ENCODE assay signal across 15 cellular contexts in genomic region chr20:60271597-60271996, GRCh38.
A peak's percentile ranks its signal among the peaks of the same experiment; 100 is the strongest.
DNase-seq lines count a peak whose midpoint lies in the region; ATAC-seq and TF ChIP-seq lines count a peak whose summit lies in the region.
"Had no signal": no experiment of that assay in that cellular context is flagged by ENCODE, and none has a peak within 500 bp of the region (broad histone marks: within the 10 kb centered on the region; RNA-seq: fewer than 3 reads in every experiment).

No MANE protein-coding gene starts in this region.

- TF ChIP-seq CTCF in fibroblast of villous mesenchyme (IDR thresholded peaks at IDR 0.05; ENCODE audit: insufficient read depth, low read depth, low read length) (peak; percentile 38), type B pancreatic cell (conservative IDR thresholded peaks at IDR 0.05) (peak; percentile 65)

- H3K4me3 Mint-ChIP-seq in type B pancreatic cell, result no peak overlapping the region
- no peak overlapping the region for H3K4me3 Mint-ChIP-seq in activated CD4-positive, alpha-beta T cell treated with anti-CD3 and anti-CD28 coated beads, Interleukin-2, amount 10 ng/mL, durations not matched to agents 7 days and 5 days

- ATAC-seq in HG02840 (IDR thresholded peaks at IDR 0.05; ENCODE audit: low FRiP score, unreplicated experiment) (no peak), HG02884 (IDR thresholded peaks at IDR 0.05; ENCODE audit: unreplicated experiment) (no peak)
- ATAC-seq: gastroesophageal sphincter had no signal

- H3K27ac Mint-ChIP-seq in type B pancreatic cell, result no peak overlapping the region
- no peak overlapping the region for H3K27ac Mint-ChIP-seq in activated CD4-positive, alpha-beta T cell treated with anti-CD3 and anti-CD28 coated beads, Interleukin-2, amount 10 ng/mL, durations not matched to agents 7 days and 5 days

- no peaks in the 10 kb centered on the region for H3K9me3 Mint-ChIP-seq in type B pancreatic cell
- H3K9me3 Mint-ChIP-seq in activated CD4-positive, alpha-beta T cell treated with anti-CD3 and anti-CD28 coated beads, Interleukin-2, amount 10 ng/mL, durations not matched to agents 7 days and 5 days, result no peaks in the 10 kb centered on the region

- peak; percentile 41 for DNase-seq in SIG-M5 treated with dmso at 0.1 percent for 504 hours (lab: John Stamatoyannopoulos, UW; ENCODE audit: unreplicated experiment)
- no peak for DNase-seq in SIG-M5 (lab: John Stamatoyannopoulos, UW)
- DNase-seq in RKO (ENCODE audit: low spot score), result peak; percentile 40
- no peak for DNase-seq in fibroblast of villous mesenchyme (ENCODE audit: low read depth)
- no peak for DNase-seq in type B pancreatic cell (ENCODE audit: extremely low spot score, unreplicated experiment)
- DNase-seq in activated CD4-positive, alpha-beta T cell treated with anti-CD3 and anti-CD28 coated beads, Interleukin-2, amount 10 ng/mL, durations not matched to agents 7 days and 5 days, result no peak
- DNase-seq: amniotic stem cell; mesenchymal stem cell; NCI-H2081; stimulated activated CD4-positive, alpha-beta T cell treated with anti-CD3 and anti-CD28 coated beads, Interleukin-12 subunit alpha, Interleukin-12 subunit beta, amount 100 ng/mL, for 4 hours; stimulated activated naive CD4-positive, alpha-beta T cell had no signal

- no peaks in the 10 kb centered on the region for H3K4me1 Mint-ChIP-seq in type B pancreatic cell (ENCODE audit: unreplicated experiment)
- H3K4me1 Mint-ChIP-seq in activated CD4-positive, alpha-beta T cell treated with anti-CD3 and anti-CD28 coated beads, Interleukin-2, amount 10 ng/mL, durations not matched to agents 7 days and 5 days, result peaks cover 20% of the 10 kb centered on the region

- POLR2A ChIA-PET in activated CD4-positive, alpha-beta T cell treated with anti-CD3 and anti-CD28 coated beads, Interleukin-2, amount 10 ng/mL, durations not matched to agents 7 days and 5 days (lab: Charles Lee), result no interaction called here

- CTCF ChIA-PET in activated CD4-positive, alpha-beta T cell treated with anti-CD3 and anti-CD28 coated beads, Interleukin-2, amount 10 ng/mL, durations not matched to agents 7 days and 5 days (lab: Charles Lee), result no interaction called here

- no peaks in the 10 kb centered on the region for H3K36me3 Mint-ChIP-seq in type B pancreatic cell
- H3K36me3 Mint-ChIP-seq in activated CD4-positive, alpha-beta T cell treated with anti-CD3 and anti-CD28 coated beads, Interleukin-2, amount 10 ng/mL, durations not matched to agents 7 days and 5 days (ENCODE audit: low read depth), result no peaks in the 10 kb centered on the region

- no peak overlapping the region for H3K4me3 ChIP-seq in fibroblast of villous mesenchyme (ENCODE audit: low read depth, low read length)
- H3K4me3 ChIP-seq: BLaER1, gastroesophageal sphincter had no signal

- peaks cover 23% of the 10 kb centered on the region for H3K27me3 Mint-ChIP-seq in type B pancreatic cell
- H3K27me3 Mint-ChIP-seq in activated CD4-positive, alpha-beta T cell treated with anti-CD3 and anti-CD28 coated beads, Interleukin-2, amount 10 ng/mL, durations not matched to agents 7 days and 5 days, result no peaks in the 10 kb centered on the region

Comparison
In these comparisons a context has a peak if more than half of its experiments do, and no peak if none do; other contexts are left out.
1. DNase-seq: peak in SIG-M5 treated with dmso at 0.1 percent for 504 hours (single experiment) and RKO (single experiment); none in SIG-M5 (single experiment), fibroblast of villous mesenchyme (single experiment), type B pancreatic cell (single experiment) and activated CD4-positive, alpha-beta T cell treated with anti-CD3 and anti-CD28 coated beads, Interleukin-2, amount 10 ng/mL, durations not matched to agents 7 days and 5 days (single experiment).